17 cellular contexts compared by ENCODE assay signal in genomic region chr7:39971924-39972323, GRCh38. TPM values are rescaled to one million over a fixed set of nuclear protein-coding genes. Genes with fewer than 3 reads are reported as not detected.
DNase-seq lines count a peak whose midpoint lies in the region; ATAC-seq, FAIRE-seq and TF ChIP-seq lines count a peak whose summit lies in the region.
"Had no signal": no experiment of that assay in that cellular context is flagged by ENCODE, and none has a peak within 500 bp of the region (broad histone marks: within the 10 kb centered on the region; RNA-seq: fewer than 3 reads in every experiment).

No MANE protein-coding gene starts in this region.

- FAIRE-seq in H54 (lab: Jason Lieb, UNC), result peak; percentile 11
- FAIRE-seq: A549 had no signal

- H3K27ac Mint-ChIP-seq in IgD-negative memory B cell (peak overlapping the region; percentile 70 to 84 (median 84)), chondrocyte (ENCODE audit: unreplicated experiment) (no peak overlapping the region), glutamatergic neuron (ENCODE audit: unreplicated experiment) (no peak overlapping the region)
- H3K27ac Mint-ChIP-seq: activated CD8-positive, alpha-beta memory T cell treated with anti-CD3 and anti-CD28 coated beads, Interleukin-2, amount 10 ng/mL, durations not matched to agents 7 days and 5 days; activated naive CD4-positive, alpha-beta T cell treated with anti-CD3 and anti-CD28 coated beads for 36 hours had no signal

- no peaks in the 10 kb centered on the region for H3K27me3 Mint-ChIP-seq in IgD-negative memory B cell
- H3K27me3 Mint-ChIP-seq in chondrocyte (ENCODE audit: low read depth), result no peaks in the 10 kb centered on the region
- H3K27me3 Mint-ChIP-seq in glutamatergic neuron (ENCODE audit: unreplicated experiment), result peaks cover 2% of the 10 kb centered on the region
- H3K27me3 Mint-ChIP-seq: activated CD8-positive, alpha-beta memory T cell treated with anti-CD3 and anti-CD28 coated beads, Interleukin-2, amount 10 ng/mL, durations not matched to agents 7 days and 5 days had no signal

- POLR2A ChIA-PET in A673 (lab: Charles Lee; ENCODE audit: low non-redundant PET), result no interaction called here

- H3K4me1 ChIP-seq in A673 (ENCODE audit: insufficient read depth, low read length, poor library complexity, severe bottlenecking) (no peaks in the 10 kb centered on the region), Peyer's patch (peaks cover 0 to 29% (median 2%) of the 10 kb centered on the region in 4 donors), mucosa of descending colon (ENCODE audit: low read depth) (peaks cover 12% of the 10 kb centered on the region)
- H3K4me1 ChIP-seq: breast epithelium had no signal

- peaks cover 7% of the 10 kb centered on the region for H3K36me3 Mint-ChIP-seq in IgD-negative memory B cell
- H3K36me3 Mint-ChIP-seq in chondrocyte (ENCODE audit: low read depth), result no peaks in the 10 kb centered on the region
- H3K36me3 Mint-ChIP-seq in glutamatergic neuron (ENCODE audit: unreplicated experiment), result no peaks in the 10 kb centered on the region

- TF ChIP-seq CTCF in A673 (conservative IDR thresholded peaks at IDR 0.05; ENCODE audit: low read depth, low read length) (no peak), chondrocyte (IDR thresholded peaks at IDR 0.05) (no peak), Peyer's patch (IDR thresholded peaks at IDR 0.05) (no peak), glutamatergic neuron (IDR thresholded peaks at IDR 0.05; ENCODE audit: partially characterized antibody, unreplicated experiment) (no peak), mucosa of descending colon (IDR thresholded peaks at IDR 0.05) (no peak)

- intact Hi-C loops in A673 (cut with micrococcal nuclease; ENCODE audit: unreplicated experiment) (no loop called here), mucosa of descending colon (cut with DNase I, micrococcal nuclease) (no loop called here)

- DNase-seq in A673 (ENCODE audit: low spot score), result no peak
- no peak for DNase-seq in H54 (ENCODE audit: insufficient read length, low spot score)
- no peak for DNase-seq in chondrocyte (ENCODE audit: low spot score)
- no peak for DNase-seq in Peyer's patch
- no peak for DNase-seq in glutamatergic neuron
- DNase-seq in mucosa of descending colon, result no peak
- DNase-seq: activated CD8-positive, alpha-beta memory T cell treated with anti-CD3 and anti-CD28 coated beads, Interleukin-2, amount 10 ng/mL, durations not matched to agents 7 days and 5 days; activated naive CD4-positive, alpha-beta T cell treated with anti-CD3 and anti-CD28 coated beads for 36 hours; effector CD4-positive, alpha-beta T cell; mesenchymal stem cell; NCI-H1436 had no signal

- peaks cover 63 to 74% (median 67%) of the 10 kb centered on the region in 3 donors for H3K4me1 Mint-ChIP-seq in IgD-negative memory B cell
- peaks cover 62% of the 10 kb centered on the region for H3K4me1 Mint-ChIP-seq in chondrocyte (ENCODE audit: low read depth)
- no peaks in the 10 kb centered on the region for H3K4me1 Mint-ChIP-seq in glutamatergic neuron (ENCODE audit: low read depth, unreplicated experiment)

- no peak for TF ChIP-seq POLR2A in H54 (IDR thresholded peaks at IDR 0.05; ENCODE audit: low read depth, low read length)
- TF ChIP-seq POLR2A in Peyer's patch (IDR thresholded peaks at IDR 0.05), result no peak

- H3K9me3 ChIP-seq in A673 (ENCODE audit: low read depth, low read length, poor library complexity, severe bottlenecking) (no peaks in the 10 kb centered on the region), Peyer's patch (no peaks in the 10 kb centered on the region), mucosa of descending colon (no peaks in the 10 kb centered on the region)
- H3K9me3 ChIP-seq: A549, breast epithelium had no signal

- no peaks in the 10 kb centered on the region for H3K9me3 Mint-ChIP-seq in IgD-negative memory B cell
- H3K9me3 Mint-ChIP-seq in chondrocyte (ENCODE audit: low read depth), result no peaks in the 10 kb centered on the region
- no peaks in the 10 kb centered on the region for H3K9me3 Mint-ChIP-seq in glutamatergic neuron (ENCODE audit: unreplicated experiment)
- H3K9me3 Mint-ChIP-seq: activated naive CD4-positive, alpha-beta T cell treated with anti-CD3 and anti-CD28 coated beads for 36 hours had no signal

- CTCF ChIA-PET in A673 (lab: Charles Lee), result no interaction called here

- peak; percentile 75 for ATAC-seq in GM19043 (IDR thresholded peaks at IDR 0.05; ENCODE audit: low read depth, unreplicated experiment)
- ATAC-seq in mucosa of descending colon, result no peak
- ATAC-seq: A549; activated CD8-positive, alpha-beta memory T cell treated with anti-CD3 and anti-CD28 coated beads, Interleukin-2, amount 10 ng/mL, durations not matched to agents 7 days and 5 days had no signal

- peak overlapping the region; percentile 35 to 85 (median 64) for H3K4me3 Mint-ChIP-seq in IgD-negative memory B cell
- no peak overlapping the region for H3K4me3 Mint-ChIP-seq in chondrocyte (ENCODE audit: unreplicated experiment)
- H3K4me3 Mint-ChIP-seq in glutamatergic neuron (ENCODE audit: unreplicated experiment), result no peak overlapping the region
- H3K4me3 Mint-ChIP-seq: activated CD8-positive, alpha-beta memory T cell treated with anti-CD3 and anti-CD28 coated beads, Interleukin-2, amount 10 ng/mL, durations not matched to agents 7 days and 5 days; activated naive CD4-positive, alpha-beta T cell treated with anti-CD3 and anti-CD28 coated beads for 36 hours had no signal

- no peaks in the 10 kb centered on the region for H3K36me3 ChIP-seq in A673 (ENCODE audit: insufficient read depth, low read length, poor library complexity, severe bottlenecking)
- no peaks in the 10 kb centered on the region for H3K36me3 ChIP-seq in Peyer's patch
- no peaks in the 10 kb centered on the region for H3K36me3 ChIP-seq in mucosa of descending colon (ENCODE audit: low read depth)
- H3K36me3 ChIP-seq: breast epithelium had no signal

- H3K27ac ChIP-seq in A673 (ENCODE audit: low read depth, low read length, poor library complexity, severe bottlenecking) (peak overlapping the region; percentile 1), Peyer's patch (no peak overlapping the region)
- H3K27ac ChIP-seq: A549, breast epithelium, KMS-11, VCaP had no signal

- BruUV-seq in A673 (replicated peaks; lab: Mats Ljungman, UMichigan), result no TSS peak

- no peaks in the 10 kb centered on the region for H3K27me3 ChIP-seq in A673 (replicated peaks; ENCODE audit: insufficient read depth, low read depth, low read length, poor library complexity)
- no peaks in the 10 kb centered on the region for H3K27me3 ChIP-seq in Peyer's patch
- H3K27me3 ChIP-seq: breast epithelium had no signal

- H3K4me3 ChIP-seq in A673 (ENCODE audit: low read depth, low read length, poor library complexity, severe bottlenecking) (no peak overlapping the region), Peyer's patch (no peak overlapping the region), mucosa of descending colon (no peak overlapping the region)
- H3K4me3 ChIP-seq: A549, breast epithelium had no signal

RNA-seq across cellular contexts. Expression of gene CDK13, which starts 21.9 kb away (rescaled TPM):
- total RNA-seq in A673 (2021) (54.2 and 56.6 TPM in 2 replicates), chondrocyte (55.8 to 66.6 TPM (median 58.8 TPM) in 3 replicates), Peyer's patch (100 to 1,000 TPM in 3 of 4 donors, 10 to 100 TPM in 1; 76.7 to 164 (median 109) TPM), glutamatergic neuron (ENCODE audit: unreplicated experiment) (53.2 TPM), mucosa of descending colon (10 to 100 TPM; 48.1 to 59.5 (median 57.5) TPM)
- 64.6 TPM for polyA plus RNA-seq in IgD-negative memory B cell

Comparison
In these comparisons a context has a peak if more than half of its experiments do, and no peak if none do; other contexts are left out.
1. H3K27ac Mint-ChIP-seq: peak in IgD-negative memory B cell (3 of 3); none in chondrocyte (single experiment) and glutamatergic neuron (single experiment).
2. H3K4me3 Mint-ChIP-seq: peak in IgD-negative memory B cell (4 of 4); none in chondrocyte (single experiment) and glutamatergic neuron (single experiment).